7 cellular contexts compared by ENCODE assay signal in genomic region chr1:200279810-200280411, GRCh38.
A peak's percentile ranks its signal among the peaks of the same experiment; 100 is the strongest.
DNase-seq lines count a peak whose midpoint lies in the region; ATAC-seq, FAIRE-seq and TF ChIP-seq lines count a peak whose summit lies in the region.

No MANE protein-coding gene starts in this region.

- intact Hi-C loops in Panc1 (cut with micrococcal nuclease; ENCODE audit: unreplicated experiment) (loop anchor here (10.0 kb wide), 1 partner anchor 595 kb away; no protein-coding TSS in a partner anchor), mucosa of descending colon (cut with DNase I, micrococcal nuclease) (no loop called here)

- CTCF ChIA-PET in Panc1 (lab: Charles Lee), result no interaction called here

- DNase-seq in D721Med (ENCODE audit: insufficient read length, low spot score) (no peak), HAP-1 (ENCODE audit: low spot score in 2 of 2) (peak; percentile 60 to 83), Panc1 (ENCODE audit: low read depth, low spot score) (no peak), dermis blood vessel endothelial cell (peak; percentile 77), mucosa of descending colon (peak in 1 of 3 donors; percentile 77)

- no peak for FAIRE-seq in D721Med (lab: Jason Lieb, UNC)

- H3K4me3 ChIP-seq in HAP-1 (no peak overlapping the region), Panc1 (ENCODE audit: low read depth in 2 of 2, low read length in 2 of 2) (no peak overlapping the region), mucosa of descending colon (no peak overlapping the region)

- peak; percentile 86 for ATAC-seq in Panc1
- peak; percentile 86 for ATAC-seq in mucosa of descending colon
- no peak for ATAC-seq in GM21390 (IDR thresholded peaks at IDR 0.05; ENCODE audit: unreplicated experiment)
- ATAC-seq in HG02623 (IDR thresholded peaks at IDR 0.05; ENCODE audit: unreplicated experiment), result no peak

- no peaks in the 10 kb centered on the region for H3K36me3 ChIP-seq in HAP-1 (replicated peaks)
- no peaks in the 10 kb centered on the region for H3K36me3 ChIP-seq in Panc1 (ENCODE audit: control insufficient read depth, insufficient read depth, low read length)
- H3K36me3 ChIP-seq in mucosa of descending colon (ENCODE audit: low read depth), result no peaks in the 10 kb centered on the region

- in situ Hi-C loops in HAP-1 (cut with MboI; ENCODE audit: low sequenced_read_pairs) (loop anchor here (10.0 kb wide), 2 partner anchors 205 to 595 kb away; no protein-coding TSS in a partner anchor), Panc1 (cut with HindIII; ENCODE audit: low pct_unique_long_range_greater_than_20kb, low sequenced_read_pairs) (no loop called here)

- POLR2A ChIA-PET in Panc1 (lab: Charles Lee), result no interaction called here

- H3K27ac ChIP-seq in Panc1 (ENCODE audit: low read length), result no peak overlapping the region

- no TSS peak for BruUV-seq in Panc1 (replicated peaks; lab: Mats Ljungman, UMichigan)

- H3K4me1 ChIP-seq in HAP-1 (no peaks in the 10 kb centered on the region), Panc1 (ENCODE audit: control insufficient read depth, insufficient read depth, low read length) (no peaks in the 10 kb centered on the region), mucosa of descending colon (ENCODE audit: low read depth) (no peaks in the 10 kb centered on the region)

- H3K9me3 ChIP-seq in HAP-1 (no peaks in the 10 kb centered on the region), Panc1 (ENCODE audit: control insufficient read depth, insufficient read depth, low read depth, low read length) (no peaks in the 10 kb centered on the region), mucosa of descending colon (no peaks in the 10 kb centered on the region)

- TF ChIP-seq CTCF in D721Med (IDR thresholded peaks at IDR 0.05; ENCODE audit: insufficient read depth, missing control alignments) (peak; percentile 95), Panc1 (IDR thresholded peaks at IDR 0.05) (peak; percentile 82), mucosa of descending colon (IDR thresholded peaks at IDR 0.05) (peak; percentile 55)

- H3K27me3 ChIP-seq in HAP-1 (ENCODE audit: low read depth), result no peaks in the 10 kb centered on the region
- H3K27me3 ChIP-seq in Panc1 (ENCODE audit: control insufficient read depth, insufficient read depth, low read length), result no peaks in the 10 kb centered on the region

Comparison
In these comparisons a context has a peak if more than half of its experiments do, and no peak if none do; other contexts are left out.
1. DNase-seq: peak in HAP-1 (2 of 2) and dermis blood vessel endothelial cell (single experiment); none in D721Med (single experiment) and Panc1 (single experiment).
2. ATAC-seq: peak in Panc1 (single experiment) and mucosa of descending colon (single experiment); none in GM21390 (single experiment) and HG02623 (single experiment).
3. Peak in every context shown above with its lines, with median percentiles within 50 percentile points of each other: CTCF ChIP-seq.